ENCODE assay signal across 8 cellular contexts in genomic region chr18:23585897-23586248, GRCh38. TPM values are rescaled to one million over a fixed set of nuclear protein-coding genes. Genes with fewer than 3 reads are reported as not detected.
DNase-seq lines count a peak whose midpoint lies in the region; ATAC-seq, FAIRE-seq and TF ChIP-seq lines count a peak whose summit lies in the region.

No MANE protein-coding gene starts in this region.

- H3K4me1 Mint-ChIP-seq in Caco-2 (ENCODE audit: low read depth, unreplicated experiment) = no peaks in the 10 kb centered on the region
- peaks cover 18% of the 10 kb centered on the region for H3K4me1 Mint-ChIP-seq in mesothelial cell of epicardium

- intact Hi-C loops in Caco-2 (cut with micrococcal nuclease; ENCODE audit: unreplicated experiment) = loop anchor here (1.0 to 2.0 kb wide), 2 partner anchors 13 to 70 kb away; no protein-coding TSS in a partner anchor
- intact Hi-C loops in K562 (cut with micrococcal nuclease) = loop anchor here (1.0 to 10.0 kb wide), 4 partner anchors 45 to 451 kb away; partner anchors contain the start of gene CABLES1

- H3K4me2 ChIP-seq in K562 (ENCODE audit: insufficient read depth, low read length) = peak overlapping the region; percentile 94

- no peaks in the 10 kb centered on the region for H4K20me1 ChIP-seq in K562 (replicated peaks; ENCODE audit: control insufficient read depth, insufficient read depth, low read length)

- DNase-seq in Caco-2 (no peak), K562 (ENCODE audit: extremely low read depth in 1 of 4, low spot score in 3 of 4) (no peak), mesothelial cell of epicardium (ENCODE audit: low spot score in 2 of 2, unreplicated experiment in 2 of 2) (no peak), frontal cortex (ENCODE audit: low spot score in 2 of 2) (no peak)
- no peak for DNase-seq in central memory CD4-positive, alpha-beta T cell

- peak overlapping the region; percentile 80 for H3K4me3 ChIP-seq in Caco-2 (ENCODE audit: low read depth, low read length)
- H3K4me3 ChIP-seq in K562 = peak overlapping the region; percentile 93

- H2AFZ ChIP-seq in K562 (ENCODE audit: low read depth, low read length) = peak overlapping the region; percentile 99

- H3K4me1 ChIP-seq in Caco-2 = no peaks in the 10 kb centered on the region
- peaks cover 11 to 13% of the 10 kb centered on the region in 2 experiments; a peak in 4 of 5 replicates for H3K4me1 ChIP-seq in K562 (replicated peaks in 1 of 2; ENCODE audit: control insufficient read depth in 2 of 2, insufficient read depth in 2 of 2, low read length in 2 of 2)

- peak overlapping the region; percentile 88 for H3K27ac Mint-ChIP-seq in Caco-2 (ENCODE audit: unreplicated experiment)
- H3K27ac Mint-ChIP-seq in mesothelial cell of epicardium = peak overlapping the region; percentile 97

- TF ChIP-seq RAD21 in K562 (CRISPR knock-in tag; conservative IDR thresholded peaks at IDR 0.05 in 1 of 2, IDR thresholded peaks at IDR 0.05 in 1 of 2) = no peak

- H3K9me3 Mint-ChIP-seq in Caco-2 (ENCODE audit: unreplicated experiment) = no peaks in the 10 kb centered on the region
- no peaks in the 10 kb centered on the region for H3K9me3 Mint-ChIP-seq in mesothelial cell of epicardium

- TF ChIP-seq POLR2A in K562 (conservative IDR thresholded peaks at IDR 0.05) = no peak

- CTCF ChIA-PET in Caco-2 (lab: Charles Lee) = interaction anchor here (1.0 kb wide), 1 partner anchor 70 kb away, joined by 3 read pairs; no protein-coding TSS in a partner anchor
- CTCF ChIA-PET in K562 (lab: Yijun Ruan, JAX; ENCODE audit: low intra/inter-chr PET ratio) = interaction anchor here (2.5 to 3.3 kb wide), 2 partner anchors 70 to 87 kb away, joined by 12 to 24 read pairs; no protein-coding TSS in a partner anchor

- H3K79me2 ChIP-seq in K562 (ENCODE audit: control insufficient read depth, insufficient read depth, low read length) = peaks cover 40% of the 10 kb centered on the region

- in situ Hi-C loops in K562 (cut with MboI) = loop anchor here (5.0 kb wide), 1 partner anchor 69 kb away; no protein-coding TSS in a partner anchor

- H3K9me3 ChIP-seq in Caco-2 = no peaks in the 10 kb centered on the region
- H3K9me3 ChIP-seq in K562 (replicated peaks; ENCODE audit: control insufficient read depth, insufficient read depth, low read depth, low read length) = no peaks in the 10 kb centered on the region

- H3K27me3 Mint-ChIP-seq in Caco-2 (ENCODE audit: insufficient read depth, unreplicated experiment) (no peaks in the 10 kb centered on the region), mesothelial cell of epicardium (ENCODE audit: low read depth) (peaks cover 2% of the 10 kb centered on the region)

- H3K4me3 Mint-ChIP-seq in Caco-2 (ENCODE audit: unreplicated experiment) (peak overlapping the region; percentile 78), mesothelial cell of epicardium (peak overlapping the region; percentile 93)

- WGBS in K562 (ENCODE audit: insufficient coverage, low coverage, missing lambda C conversion rate) = under 1% methylated on average over 14 of the region's 14 CpGs

- no peak for FAIRE-seq in K562 (lab: Jason Lieb, UNC)
- FAIRE-seq in frontal cortex (lab: Jason Lieb, UNC) = no peak

- H3K9me1 ChIP-seq in K562 (ENCODE audit: control insufficient read depth, insufficient read depth, low read length) = no peaks in the 10 kb centered on the region

- H3K9ac ChIP-seq in K562 (ENCODE audit: insufficient read depth in 1 of 2, low read depth in 2 of 2, low read length in 2 of 2) = peak overlapping the region; percentile 93 to 94

- H3K36me3 Mint-ChIP-seq in Caco-2 (ENCODE audit: insufficient read depth, unreplicated experiment) (peaks cover 6% of the 10 kb centered on the region), mesothelial cell of epicardium (no peaks in the 10 kb centered on the region)

- H3K36me3 ChIP-seq in Caco-2 (ENCODE audit: control insufficient read depth, insufficient read depth, low read length) = no peaks in the 10 kb centered on the region
- peaks cover 9% of the 10 kb centered on the region; the same call in 1 of the 3 replicates for H3K36me3 ChIP-seq in K562 (ENCODE audit: control insufficient read depth, insufficient read depth, low read length)

- H3K27me3 ChIP-seq in Caco-2 (replicated peaks; ENCODE audit: control insufficient read depth, insufficient read depth, low read length) = no peaks in the 10 kb centered on the region
- H3K27me3 ChIP-seq in K562 (ENCODE audit: control insufficient read depth in 2 of 2, insufficient read depth in 2 of 2, low read length in 2 of 2) = peaks cover 10 to 19% of the 10 kb centered on the region in 2 experiments; a peak in 3 of 5 replicates

- no peak for TF ChIP-seq CTCF in Caco-2 (IDR thresholded peaks at IDR 0.05; ENCODE audit: insufficient read depth in 1 of 2, low read depth in 1 of 2, low read length in 1 of 2, severe bottlenecking in 1 of 2, unreplicated experiment in 1 of 2)
- TF ChIP-seq CTCF in K562 (IDR thresholded peaks at IDR 0.05 in 2 of 3, conservative IDR thresholded peaks at IDR 0.05 in 1 of 3; ENCODE audit: insufficient read depth in 2 of 3, low read depth in 1 of 3, low read length in 3 of 3) = no peak
- no peak for TF ChIP-seq CTCF in mesothelial cell of epicardium (IDR thresholded peaks at IDR 0.05; ENCODE audit: unreplicated experiment)

- TF ChIP-seq EP300 in K562 (IDR thresholded peaks at IDR 0.05; ENCODE audit: low read length) = no peak

- ATAC-seq in HG03045 (IDR thresholded peaks at IDR 0.05; ENCODE audit: unreplicated experiment) = peak; percentile 27
- no peak for ATAC-seq in K562
- no peak for ATAC-seq in HG02623 (IDR thresholded peaks at IDR 0.05; ENCODE audit: unreplicated experiment)
- no peak for ATAC-seq in GM19023 (IDR thresholded peaks at IDR 0.05; ENCODE audit: unreplicated experiment)

- BruUV-seq in Caco-2 (replicated peaks; lab: Mats Ljungman, UMichigan) (no TSS peak), K562 (replicated peaks; lab: Mats Ljungman, UMichigan) (no TSS peak)

- POLR2A ChIA-PET in Caco-2 (lab: Charles Lee) = no interaction called here
- POLR2A ChIA-PET in K562 (lab: Yijun Ruan, JAX) = interaction anchor here (0.6 to 1.6 kb wide), 6 partner anchors 9 to 413 kb away, joined by 3 to 5 read pairs (median 3); no protein-coding TSS in a partner anchor

- peak overlapping the region; percentile 97 for H3K27ac ChIP-seq in K562 (ENCODE audit: extremely low read depth, low read depth, low read length)

TF ChIP-seq in K562, 482 proteins besides CTCF, POLR2A, EP300 and RAD21 (continues in another document):
- TF ChIP-seq ID3 (CRISPR knock-in tag; IDR thresholded peaks at IDR 0.05) (no peak), ID3 (tag; IDR thresholded peaks at IDR 0.05) (0 out of 2 replicates have a peak, but pooled peaks have one; percentile 13), MTF1 (CRISPR knock-in tag; IDR thresholded peaks at IDR 0.05; ENCODE audit: borderline replicate concordance) (0 out of 2 replicates have a peak, but pooled peaks have one; percentile 27), PATZ1 (CRISPR knock-in tag; IDR thresholded peaks at IDR 0.05; ENCODE audit: borderline replicate concordance) (no peak), E2F6 (IDR thresholded peaks at IDR 0.05; ENCODE audit: borderline replicate concordance in 1 of 2, extremely low read depth in 1 of 2, insufficient read depth in 1 of 2, insufficient read length in 1 of 2, low read depth in 1 of 2, low read length in 1 of 2, poor library complexity in 1 of 2, severe bottlenecking in 1 of 2) (no peak)

RNA-seq across cellular contexts. Expression of gene NPC1, which starts 0.4 kb away (rescaled TPM):
- total RNA-seq in Caco-2 (2022) (29.5 and 32.8 TPM in 2 replicates), K562 (2014; rRNA removed) (27.6 and 37.1 TPM in 2 replicates), K562 (2014; rRNA removed; fragmentation: Illumina TruSeq; extraction: Trizol) (29.3 and 29.5 TPM in 2 replicates), K562 (2015; rRNA removed; fragmentation: Illumina TruSeq; extraction: Trizol) (23.9 TPM in 2 replicates), K562 (2021) (42.5 and 45.9 TPM in 2 replicates), mesothelial cell of epicardium (35.5 to 39.9 TPM (median 35.8 TPM) in 3 replicates), frontal cortex (30.2 TPM)
- total RNA-seq in K562 (2011; cell fraction: chromatin; rRNA removed; ENCODE audit: low replicate concordance) = 287 and 292 TPM in 2 replicates
- 238 and 263 TPM in 2 replicates for total RNA-seq in K562 (2011; cell fraction: nucleolus; rRNA removed)
- 259 and 261 TPM in 2 replicates for total RNA-seq in K562 (2011; cell fraction: nucleoplasm; rRNA removed)
- polyA plus RNA-seq in K562 (2011; rRNA removed) (41.1 and 46.5 TPM in 2 replicates), K562 (2014; fragmentation: Illumina TruSeq; extraction: Trizol) (31.6 and 32.0 TPM in 2 replicates), K562 (2014; fragmentation: Nextera tagmentation; extraction: Ambion mirVana) (10 to 100 TPM; 17.1 to 19.1 TPM), K562 (2014; rRNA removed) (23.4 and 26.6 TPM in 2 replicates)
- polyA plus RNA-seq in K562 (2011; cell fraction: cytosol; rRNA removed) = 51.7 and 58.3 TPM in 2 replicates
- 128 and 144 TPM in 2 replicates for polyA plus RNA-seq in K562 (2011; cell fraction: nucleus; rRNA removed)
- polyA plus RNA-seq in K562 (2012) = 25.2 and 35.2 TPM in 2 replicates
- 90.7 and 106 TPM in 2 replicates for polyA minus RNA-seq in K562 (2011; rRNA and poly(A)+ RNA removed)
- polyA minus RNA-seq in K562 (2011; cell fraction: cytosol; rRNA and poly(A)+ RNA removed) = 49.1 and 49.2 TPM in 2 replicates
- polyA minus RNA-seq in K562 (2011; cell fraction: nucleus; rRNA and poly(A)+ RNA removed) = 67.6 and 93.7 TPM in 2 replicates
